36 cellular contexts compared by ENCODE assay signal in genomic region chr12:120213758-120214157, GRCh38.
"Had no signal": no experiment of that assay in that cellular context is flagged by ENCODE, and none has a peak within 500 bp of the region (broad histone marks: within the 10 kb centered on the region; RNA-seq: fewer than 3 reads in every experiment).

No MANE protein-coding gene starts in this region.

- H3K9me3 ChIP-seq: SJSA1 had no signal

- FAIRE-seq: RCC 7860 had no signal

- DNase-seq: activated B cell treated with CpG ODN at 0.5 μM for 24 hours; activated CD4-positive, alpha-beta memory T cell treated with anti-CD3 and anti-CD28 coated beads, Interleukin-2, amount 10 ng/mL, durations not matched to agents 7 days and 5 days; activated CD4-positive, alpha-beta T cell treated with anti-CD3 and anti-CD28 coated beads for 48 hours; activated CD4-positive, CD25-positive, alpha-beta regulatory T cell treated with anti-CD3 and anti-CD28 coated beads, Interleukin-2, amount 50 U/mL, for 72 hours; activated CD8-positive, alpha-beta memory T cell treated with anti-CD3 and anti-CD28 coated beads for 24 hours; activated CD8-positive, alpha-beta memory T cell treated with anti-CD3 and anti-CD28 coated beads, Interleukin-2, amount 10 ng/mL, durations not matched to agents 7 days and 5 days; activated CD8-positive, alpha-beta memory T cell treated with anti-CD3 and anti-CD28 coated beads, Interleukin-2, amount 50 U/mL, for 48 hours; activated effector memory CD4-positive, alpha-beta T cell treated with anti-CD3 and anti-CD28 coated beads, Interleukin-2, amount 50 U/mL, for 16 hours; activated naive CD4-positive, alpha-beta T cell; activated naive CD4-positive, alpha-beta T cell treated with anti-CD3 and anti-CD28 coated beads, Interleukin-2, amount 50 U/mL, for 16 hours; activated naive CD8-positive, alpha-beta T cell treated with anti-CD3 and anti-CD28 coated beads for 36 hours; activated T-cell treated with anti-CD3 and anti-CD28 coated beads, Interleukin-2, amount 50 U/mL, for 48 hours; amniotic stem cell; Karpas-422; KBM-7; NCI-H1048; NCI-H1105 treated with DMSO at 0.1 percent for 48 hours; NCI-H1436; NCI-H1694; NCI-H1930; NCI-H2081 treated with DMSO at 0.1 percent for 48 hours; NCI-H2171; NCI-H510A; NCI-H526; NCI-H748 treated with DMSO at 0.1 percent for 48 hours; NK-92 treated with Interleukin-12 subunit alpha and Interleukin-12 subunit beta, amount 100 ng/mL, for 24 hours; PC-3; SHP77 treated with DMSO at 0.1 percent for 48 hours; SW 1271; T-helper 1 cell; T-helper 2 cell; T-helper 9 cell had no signal

- H3K27me3 ChIP-seq: cardiac muscle cell, SJSA1 had no signal

- H3K4me3 ChIP-seq: cardiac muscle cell, SJSA1 had no signal

- ATAC-seq: activated CD8-positive, alpha-beta memory T cell treated with anti-CD3 and anti-CD28 coated beads, Interleukin-2, amount 10 ng/mL, durations not matched to agents 7 days and 5 days; PC-3 had no signal

- H3K27ac ChIP-seq: cardiac muscle cell, SJSA1, VCaP had no signal

- H3K4me1 ChIP-seq: SJSA1 had no signal
